ENCODE assay signal across 8 cellular contexts in genomic region chr6:78868124-78868523, GRCh38. TPM values are rescaled to one million over a fixed set of nuclear protein-coding genes. Genes with fewer than 3 reads are reported as not detected.
A peak's percentile ranks its signal among the peaks of the same experiment; 100 is the strongest.
DNase-seq lines count a peak whose midpoint lies in the region; ATAC-seq, FAIRE-seq and TF ChIP-seq lines count a peak whose summit lies in the region.

No MANE protein-coding gene starts in this region.

- peaks cover 15% of the 10 kb centered on the region for H3K79me2 ChIP-seq in Loucy (ENCODE audit: insufficient read depth, low read length)

- H3K27me3 ChIP-seq in CD4-positive, CD25-positive, alpha-beta regulatory T cell (ENCODE audit: control insufficient read depth, insufficient read depth, low read length) = no peaks in the 10 kb centered on the region
- no peaks in the 10 kb centered on the region for H3K27me3 ChIP-seq in Loucy (ENCODE audit: insufficient read depth, low read length, poor library complexity, severe bottlenecking)

- H3K36me3 Mint-ChIP-seq in CD4-positive, CD25-positive, alpha-beta regulatory T cell = peaks cover 12% of the 10 kb centered on the region
- H3K36me3 Mint-ChIP-seq in chondrocyte (ENCODE audit: low read depth) (no peaks in the 10 kb centered on the region), natural killer cell (no peaks in the 10 kb centered on the region)

- no peaks in the 10 kb centered on the region for H3K9me3 ChIP-seq in CD4-positive, CD25-positive, alpha-beta regulatory T cell (ENCODE audit: control insufficient read depth in 2 of 2, low read length in 2 of 2)
- H3K9me3 ChIP-seq in Loucy (ENCODE audit: insufficient read depth, low read depth, low read length) = no peaks in the 10 kb centered on the region

- no peaks in the 10 kb centered on the region for H3K36me3 ChIP-seq in CD4-positive, CD25-positive, alpha-beta regulatory T cell (ENCODE audit: control insufficient read depth, insufficient read depth, low read length)
- no peaks in the 10 kb centered on the region for H3K36me3 ChIP-seq in Loucy (ENCODE audit: insufficient read depth, low read length)

- no peaks in the 10 kb centered on the region for H3K9me2 ChIP-seq in Loucy (replicated peaks; ENCODE audit: low read depth, low read length)

- peak overlapping the region; percentile 99 for H2AFZ ChIP-seq in Loucy (ENCODE audit: low read length)

- H3K9ac ChIP-seq in Loucy (ENCODE audit: low read depth, low read length, poor library complexity, severe bottlenecking) = peak overlapping the region; percentile 92

- intact Hi-C loops in natural killer cell (cut with micrococcal nuclease) = no loop called here

- H4K20me1 ChIP-seq in Loucy (ENCODE audit: insufficient read depth, low read length, poor library complexity, severe bottlenecking) = no peaks in the 10 kb centered on the region

- no peak for TF ChIP-seq CTCF in Loucy (conservative IDR thresholded peaks at IDR 0.05; ENCODE audit: low read length)
- no peak for TF ChIP-seq CTCF in chondrocyte (IDR thresholded peaks at IDR 0.05)
- no peak for TF ChIP-seq CTCF in natural killer cell (IDR thresholded peaks at IDR 0.05)

- no peak for DNase-seq in CD4-positive, CD25-positive, alpha-beta regulatory T cell
- no peak for DNase-seq in chondrocyte (ENCODE audit: low spot score)
- DNase-seq in natural killer cell = no peak
- DNase-seq in pons (ENCODE audit: low spot score) = no peak
- no peak for DNase-seq in GM12892 (ENCODE audit: insufficient read length)

- peak overlapping the region; percentile 94 to 100 (median 98) for H3K4me3 Mint-ChIP-seq in CD4-positive, CD25-positive, alpha-beta regulatory T cell
- H3K4me3 Mint-ChIP-seq in chondrocyte (ENCODE audit: unreplicated experiment) (peak overlapping the region; percentile 97), natural killer cell (peak overlapping the region; percentile 99)

- peak overlapping the region; percentile 87 for H3K4me3 ChIP-seq in CD4-positive, CD25-positive, alpha-beta regulatory T cell (ENCODE audit: low read depth, low read length)
- H3K4me3 ChIP-seq in Loucy (ENCODE audit: low read length, poor library complexity, severe bottlenecking) = peak overlapping the region; percentile 92

- peaks cover 10% of the 10 kb centered on the region for H3K4me1 ChIP-seq in CD4-positive, CD25-positive, alpha-beta regulatory T cell (ENCODE audit: control insufficient read depth, insufficient read depth, low read length, poor library complexity, severe bottlenecking)
- H3K4me1 ChIP-seq in Loucy (ENCODE audit: insufficient read depth, low read length, poor library complexity, severe bottlenecking) = peaks cover 20% of the 10 kb centered on the region

- peak overlapping the region; percentile 75 for H3K27ac ChIP-seq in CD4-positive, CD25-positive, alpha-beta regulatory T cell (ENCODE audit: insufficient read depth, low read length, poor library complexity, severe bottlenecking)

- FAIRE-seq in GM12892 (lab: Jason Lieb, UNC) = no peak

- H3K4me1 Mint-ChIP-seq in CD4-positive, CD25-positive, alpha-beta regulatory T cell = peaks cover 10 to 33% (median 20%) of the 10 kb centered on the region in 4 donors
- H3K4me1 Mint-ChIP-seq in chondrocyte (ENCODE audit: low read depth) = peaks cover 19% of the 10 kb centered on the region
- H3K4me1 Mint-ChIP-seq in natural killer cell = peaks cover 14 to 19% of the 10 kb centered on the region in 2 donors

- H3F3A ChIP-seq in Loucy (ENCODE audit: low read depth) = no peaks in the 10 kb centered on the region

- H3K4me2 ChIP-seq in Loucy (ENCODE audit: low read depth, low read length, poor library complexity, severe bottlenecking) = peak overlapping the region; percentile 88

- TF ChIP-seq POLR2A in GM12892 (IDR thresholded peaks at IDR 0.05; ENCODE audit: low read depth, low read length) = no peak

- no peak for ATAC-seq in CD4-positive, CD25-positive, alpha-beta regulatory T cell (ENCODE audit: low read depth in 2 of 2)
- ATAC-seq in natural killer cell (no peak), GM21717 (IDR thresholded peaks at IDR 0.05; ENCODE audit: unreplicated experiment) (no peak), HG02610 (IDR thresholded peaks at IDR 0.05; ENCODE audit: unreplicated experiment) (no peak)

- peak overlapping the region; percentile 25 to 97 (median 96) for H3K27ac Mint-ChIP-seq in CD4-positive, CD25-positive, alpha-beta regulatory T cell
- H3K27ac Mint-ChIP-seq in chondrocyte (ENCODE audit: unreplicated experiment) (peak overlapping the region; percentile 6), natural killer cell (peak overlapping the region; percentile 90 to 91)

- H3K9me3 Mint-ChIP-seq in CD4-positive, CD25-positive, alpha-beta regulatory T cell = peaks cover 0 to 3% (median 0%) of the 10 kb centered on the region in 7 donors
- H3K9me3 Mint-ChIP-seq in chondrocyte (ENCODE audit: low read depth) = no peaks in the 10 kb centered on the region
- H3K9me3 Mint-ChIP-seq in natural killer cell = no peaks in the 10 kb centered on the region

- no peaks in the 10 kb centered on the region for H3K27me3 Mint-ChIP-seq in CD4-positive, CD25-positive, alpha-beta regulatory T cell
- H3K27me3 Mint-ChIP-seq in chondrocyte (ENCODE audit: low read depth) (no peaks in the 10 kb centered on the region), natural killer cell (ENCODE audit: low read depth in 2 of 2) (no peaks in the 10 kb centered on the region)

RNA-seq across cellular contexts. Expression of gene IRAK1BP1, which starts 0.8 kb away (rescaled TPM):
- 1.1 TPM for total RNA-seq in CD4-positive, CD25-positive, alpha-beta regulatory T cell
- 1 to 10 TPM; 1.1 to 2.1 (median 1.5) TPM for polyA plus RNA-seq in CD4-positive, CD25-positive, alpha-beta regulatory T cell
- total RNA-seq in chondrocyte (1.3 to 3.6 TPM (median 1.8 TPM) in 3 replicates), natural killer cell (1 to 10 TPM in 2 of 3 donors, under 1 TPM in 1; 0.56 to 1.5 (median 1.5) TPM)
- 4.3 TPM for polyA plus RNA-seq in GM12892 (2012; ENCODE audit: missing spikeins)

Comparison
In these comparisons a context has a peak if more than half of its experiments do, and no peak if none do; other contexts are left out.
1. H3K27ac Mint-ChIP-seq: peak in every context shown above with its lines; median percentile 96 in CD4-positive, CD25-positive, alpha-beta regulatory T cell; 90 in natural killer cell; 6 in chondrocyte.